22 cellular contexts compared by ENCODE assay signal in the genomic region with DNA sequence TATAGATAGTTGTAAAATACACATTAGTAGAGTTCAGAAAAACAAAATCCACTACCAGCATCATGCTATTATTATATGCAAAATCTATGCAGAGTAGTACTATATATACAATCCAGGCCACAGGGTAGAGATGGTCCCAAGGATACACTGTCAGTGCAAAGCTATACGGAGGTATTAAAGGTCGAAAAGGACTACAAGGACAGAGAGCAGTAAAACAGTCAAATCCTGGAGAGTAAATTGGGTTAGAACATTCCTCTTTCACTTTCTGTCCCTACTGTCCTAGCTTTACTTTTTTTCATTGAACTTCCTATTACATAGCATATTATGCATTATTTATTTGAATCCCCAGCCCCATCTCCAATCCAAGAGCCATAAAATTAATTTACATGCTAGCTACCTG. TPM values are rescaled to one million over a fixed set of nuclear protein-coding genes. Genes with fewer than 3 reads are reported as not detected.
"Had no signal": no experiment of that assay in that cellular context is flagged by ENCODE, and none has a peak within 500 bp of the region (broad histone marks: within the 10 kb centered on the region; RNA-seq: fewer than 3 reads in every experiment).

No MANE protein-coding gene starts in this region.

- H3K9me3 Mint-ChIP-seq: activated naive CD4-positive, alpha-beta T cell treated with anti-CD3 and anti-CD28 coated beads, Interleukin-2, amount 50 U/mL, for 24 hours; activated T-cell treated with anti-CD3 and anti-CD28 coated beads, Interleukin-2, amount 50 U/mL, for 4 hours; brain; effector memory CD8-positive, alpha-beta T cell; immature natural killer cell; memory B cell; naive B cell; stimulated activated naive CD8-positive, alpha-beta T cell treated with anti-CD3 and anti-CD28 coated beads, Interleukin-15, amount 100 ng/mL, for 72 hours had no signal

- H3K27ac ChIP-seq: esophagus squamous epithelium, neutrophil, right lobe of liver, suprapubic skin, transverse colon, uterus had no signal

- H3K4me3 Mint-ChIP-seq: activated naive CD4-positive, alpha-beta T cell treated with anti-CD3 and anti-CD28 coated beads, Interleukin-2, amount 50 U/mL, for 24 hours; activated T-cell treated with anti-CD3 and anti-CD28 coated beads, Interleukin-2, amount 50 U/mL, for 4 hours; brain; effector memory CD8-positive, alpha-beta T cell; immature natural killer cell; memory B cell; naive B cell; stimulated activated naive CD8-positive, alpha-beta T cell treated with anti-CD3 and anti-CD28 coated beads, Interleukin-15, amount 100 ng/mL, for 72 hours had no signal

- DNase-seq: activated CD4-positive, alpha-beta T cell treated with anti-CD3 and anti-CD28 coated beads, Interleukin-2, amount 50 U/mL, for 1 hour; activated CD4-positive, CD25-positive, alpha-beta regulatory T cell; activated T-cell treated with anti-CD3 and anti-CD28 coated beads, Interleukin-2, amount 50 U/mL, for 4 hours; caudate nucleus; effector memory CD8-positive, alpha-beta T cell; esophagus squamous epithelium; immature natural killer cell; kidney glomerular epithelial cell; naive B cell; pancreas; right lobe of liver; stimulated activated CD4-positive, alpha-beta T cell treated with anti-CD3 and anti-CD28 coated beads, Interleukin-4, amount 100 ng/mL, for 1 hour; stimulated activated naive CD8-positive, alpha-beta T cell treated with anti-CD3 and anti-CD28 coated beads, Interleukin-15, amount 100 ng/mL, for 72 hours; T-helper 9 cell; transverse colon; uterus had no signal

- ATAC-seq: activated T-cell treated with anti-CD3 and anti-CD28 coated beads, Interleukin-2, amount 50 U/mL, for 4 hours; effector memory CD8-positive, alpha-beta T cell; pancreas; stimulated activated naive CD8-positive, alpha-beta T cell treated with anti-CD3 and anti-CD28 coated beads, Interleukin-15, amount 100 ng/mL, for 72 hours had no signal

- H3K27me3 Mint-ChIP-seq: activated naive CD4-positive, alpha-beta T cell treated with anti-CD3 and anti-CD28 coated beads, Interleukin-2, amount 50 U/mL, for 24 hours; brain; effector memory CD8-positive, alpha-beta T cell; memory B cell; naive B cell; stimulated activated naive CD8-positive, alpha-beta T cell treated with anti-CD3 and anti-CD28 coated beads, Interleukin-15, amount 100 ng/mL, for 72 hours had no signal

- H3K27ac Mint-ChIP-seq: activated naive CD4-positive, alpha-beta T cell treated with anti-CD3 and anti-CD28 coated beads, Interleukin-2, amount 50 U/mL, for 24 hours; effector memory CD8-positive, alpha-beta T cell had no signal

- H3K4me1 Mint-ChIP-seq: brain, memory B cell had no signal

- H3K27me3 ChIP-seq: esophagus squamous epithelium, neutrophil, pancreas, right lobe of liver, suprapubic skin, transverse colon, uterus had no signal

- H3K9me3 ChIP-seq: esophagus squamous epithelium, neutrophil, pancreas, right lobe of liver, suprapubic skin, transverse colon, uterus had no signal

RNA-seq across cellular contexts. Expression of gene SDC1, which starts 39.7 kb away (rescaled TPM):
- total RNA-seq: mononuclear cell had no signal
